In the genomic region with DNA sequence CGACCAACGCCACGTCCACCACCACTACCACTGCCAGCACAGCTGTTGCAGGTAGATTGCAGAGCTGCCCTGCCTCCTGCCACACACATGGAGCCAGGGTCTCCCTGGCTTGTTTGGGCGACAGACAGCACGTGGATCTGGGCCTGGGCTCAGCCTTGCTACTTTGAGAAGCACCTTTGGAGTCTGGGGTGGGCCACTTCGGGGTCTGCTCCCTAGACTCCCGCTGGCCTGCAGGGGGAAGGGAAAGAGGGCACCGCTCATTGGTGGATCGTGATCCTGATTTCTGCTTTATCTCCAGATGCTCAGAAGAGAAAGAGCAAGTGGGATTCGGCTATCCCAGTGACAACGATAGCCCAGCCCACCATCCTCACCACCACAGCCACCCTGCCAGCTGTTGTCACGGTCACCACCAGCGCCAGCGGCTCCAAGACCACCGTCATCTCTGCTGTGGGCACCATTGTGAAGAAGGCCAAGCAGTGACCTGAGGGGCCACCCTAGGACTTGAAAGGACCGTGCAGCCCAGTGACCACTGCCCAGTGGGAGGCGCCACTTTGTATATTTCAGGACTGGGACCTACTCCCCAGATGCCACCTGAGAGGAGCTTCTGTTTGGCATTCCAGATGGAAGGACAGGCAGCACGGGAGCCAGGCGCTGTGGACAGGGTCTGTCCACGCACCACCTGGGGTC, we compare ENCODE assay signal across 2 cellular contexts.
TF ChIP-seq lines count a peak whose summit lies in the region.

No MANE protein-coding gene starts in this region.

TF ChIP-seq in HCT116, 20 proteins besides CTCF, POLR2A, EP300 and RAD21:
- TF ChIP-seq POLR2AphosphoS5 (IDR thresholded peaks at IDR 0.05; ENCODE audit: low read depth, low read length) = no peak
- TF ChIP-seq EGR1 (IDR thresholded peaks at IDR 0.05; ENCODE audit: low read depth) = no peak
- no peak for TF ChIP-seq EZH2phosphoT487 (IDR thresholded peaks at IDR 0.05; ENCODE audit: borderline replicate concordance)
- TF ChIP-seq, protein P1, sequence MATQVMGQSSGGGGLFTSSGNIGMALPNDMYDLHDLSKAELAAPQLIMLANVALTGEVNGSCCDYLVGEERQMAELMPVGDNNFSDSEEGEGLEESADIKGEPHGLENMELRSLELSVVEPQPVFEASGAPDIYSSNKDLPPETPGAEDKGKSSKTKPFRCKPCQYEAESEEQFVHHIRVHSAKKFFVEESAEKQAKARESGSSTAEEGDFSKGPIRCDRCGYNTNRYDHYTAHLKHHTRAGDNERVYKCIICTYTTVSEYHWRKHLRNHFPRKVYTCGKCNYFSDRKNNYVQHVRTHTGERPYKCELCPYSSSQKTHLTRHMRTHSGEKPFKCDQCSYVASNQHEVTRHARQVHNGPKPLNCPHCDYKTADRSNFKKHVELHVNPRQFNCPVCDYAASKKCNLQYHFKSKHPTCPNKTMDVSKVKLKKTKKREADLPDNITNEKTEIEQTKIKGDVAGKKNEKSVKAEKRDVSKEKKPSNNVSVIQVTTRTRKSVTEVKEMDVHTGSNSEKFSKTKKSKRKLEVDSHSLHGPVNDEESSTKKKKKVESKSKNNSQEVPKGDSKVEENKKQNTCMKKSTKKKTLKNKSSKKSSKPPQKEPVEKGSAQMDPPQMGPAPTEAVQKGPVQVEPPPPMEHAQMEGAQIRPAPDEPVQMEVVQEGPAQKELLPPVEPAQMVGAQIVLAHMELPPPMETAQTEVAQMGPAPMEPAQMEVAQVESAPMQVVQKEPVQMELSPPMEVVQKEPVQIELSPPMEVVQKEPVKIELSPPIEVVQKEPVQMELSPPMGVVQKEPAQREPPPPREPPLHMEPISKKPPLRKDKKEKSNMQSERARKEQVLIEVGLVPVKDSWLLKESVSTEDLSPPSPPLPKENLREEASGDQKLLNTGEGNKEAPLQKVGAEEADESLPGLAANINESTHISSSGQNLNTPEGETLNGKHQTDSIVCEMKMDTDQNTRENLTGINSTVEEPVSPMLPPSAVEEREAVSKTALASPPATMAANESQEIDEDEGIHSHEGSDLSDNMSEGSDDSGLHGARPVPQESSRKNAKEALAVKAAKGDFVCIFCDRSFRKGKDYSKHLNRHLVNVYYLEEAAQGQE (IDR thresholded peaks at IDR 0.05; ENCODE audit: low read depth) = no peak
- no peak for TF ChIP-seq SP1 (IDR thresholded peaks at IDR 0.05; ENCODE audit: low read depth)
- TF ChIP-seq ATF3 (IDR thresholded peaks at IDR 0.05) = no peak
- TF ChIP-seq FOSL1 (IDR thresholded peaks at IDR 0.05; ENCODE audit: low read depth) = no peak

TF ChIP-seq in K562, 482 proteins besides CTCF, POLR2A, EP300 and RAD21:
- 0 out of 2 replicates have a peak, but pooled peaks have one; percentile 15 for TF ChIP-seq POLR2AphosphoS5 (IDR thresholded peaks at IDR 0.05; ENCODE audit: control insufficient read depth, insufficient read depth, low read depth, low read length)
- no peak for TF ChIP-seq GTF2F1 (IDR thresholded peaks at IDR 0.05; ENCODE audit: low read depth, low read length)
- TF ChIP-seq NR2C1 (IDR thresholded peaks at IDR 0.05) = no peak
- TF ChIP-seq NR2C1 (tag; IDR thresholded peaks at IDR 0.05) = no peak
- TF ChIP-seq BHLHE40 (IDR thresholded peaks at IDR 0.05; ENCODE audit: low read length) = no peak
- no peak for TF ChIP-seq CXXC5 (CRISPR knock-in tag; IDR thresholded peaks at IDR 0.05)
- no peak for TF ChIP-seq XRCC5 (IDR thresholded peaks at IDR 0.05; ENCODE audit: low read depth, low read length)
